In genomic region chr9:78054180-78054579, GRCh38 we compare ENCODE assay signal across 14 cellular contexts. TPM values are rescaled to one million over a fixed set of nuclear protein-coding genes. Genes with fewer than 3 reads are reported as not detected.
A peak's percentile ranks its signal among the peaks of the same experiment; 100 is the strongest.
DNase-seq lines count a peak whose midpoint lies in the region; ATAC-seq and TF ChIP-seq lines count a peak whose summit lies in the region.
"Had no signal": no experiment of that assay in that cellular context is flagged by ENCODE, and none has a peak within 500 bp of the region (broad histone marks: within the 10 kb centered on the region; RNA-seq: fewer than 3 reads in every experiment).

No MANE protein-coding gene starts in this region.

- peak in 1 of 3 donors; percentile 56 for ATAC-seq in natural killer cell
- ATAC-seq: lower lobe of right lung, right cardiac atrium had no signal

- H3K4me1 ChIP-seq in esophagus squamous epithelium: no peaks in the 10 kb centered on the region
- H3K4me1 ChIP-seq: lower lobe of right lung had no signal

- H3K4me3 Mint-ChIP-seq in activated naive CD4-positive, alpha-beta T cell treated with anti-CD3 and anti-CD28 coated beads, Interleukin-2, amount 50 U/mL, for 24 hours: peak overlapping the region; percentile 39
- peak overlapping the region; percentile 68 for H3K4me3 Mint-ChIP-seq in natural killer cell
- H3K4me3 Mint-ChIP-seq: nephron progenitor cell had no signal

- H3K27me3 Mint-ChIP-seq in activated naive CD4-positive, alpha-beta T cell treated with anti-CD3 and anti-CD28 coated beads, Interleukin-2, amount 50 U/mL, for 24 hours: no peaks in the 10 kb centered on the region
- H3K27me3 Mint-ChIP-seq in natural killer cell (ENCODE audit: low read depth in 2 of 2): peaks cover 5 to 7% of the 10 kb centered on the region in 2 donors

- DNase-seq in Daoy (ENCODE audit: low read depth) (peak; percentile 50), natural killer cell (no peak), esophagus squamous epithelium (lab: John Stamatoyannopoulos, UW) (no peak), NCI-H345 (lab: John Stamatoyannopoulos, UW) (no peak), foreskin fibroblast (no peak), NCI-H2029 (lab: John Stamatoyannopoulos, UW) (no peak)
- peak; percentile 25 to 39 for DNase-seq in activated CD4-positive, alpha-beta T cell treated with anti-CD3 and anti-CD28 coated beads for 4 hours
- DNase-seq: cortex of kidney, GF-D8, lower lobe of right lung, MV-4-11, nephron progenitor cell had no signal

- TF ChIP-seq POLR2A in esophagus squamous epithelium (IDR thresholded peaks at IDR 0.05): no peak

- H3K4me1 Mint-ChIP-seq in activated naive CD4-positive, alpha-beta T cell treated with anti-CD3 and anti-CD28 coated beads, Interleukin-2, amount 50 U/mL, for 24 hours: peaks cover 24% of the 10 kb centered on the region
- H3K4me1 Mint-ChIP-seq in natural killer cell: peaks cover 14 to 18% of the 10 kb centered on the region in 2 donors
- H3K4me1 Mint-ChIP-seq: nephron progenitor cell had no signal

- H3K27ac Mint-ChIP-seq in activated naive CD4-positive, alpha-beta T cell treated with anti-CD3 and anti-CD28 coated beads, Interleukin-2, amount 50 U/mL, for 24 hours: no peak overlapping the region
- no peak overlapping the region for H3K27ac Mint-ChIP-seq in natural killer cell
- H3K27ac Mint-ChIP-seq: nephron progenitor cell had no signal

- H3K36me3 Mint-ChIP-seq in activated naive CD4-positive, alpha-beta T cell treated with anti-CD3 and anti-CD28 coated beads, Interleukin-2, amount 50 U/mL, for 24 hours: peaks cover 1% of the 10 kb centered on the region
- H3K36me3 Mint-ChIP-seq in natural killer cell: peaks cover 5% of the 10 kb centered on the region

- H3K36me3 ChIP-seq in esophagus squamous epithelium: no peaks in the 10 kb centered on the region
- H3K36me3 ChIP-seq: lower lobe of right lung had no signal

- no peaks in the 10 kb centered on the region for H3K9me3 ChIP-seq in esophagus squamous epithelium
- H3K9me3 ChIP-seq: lower lobe of right lung had no signal

- WGBS in esophagus squamous epithelium, 2 donors: 39 to 51% methylated on average over 2 to 5 of the region's 5 CpGs

- H3K27me3 ChIP-seq in esophagus squamous epithelium: no peaks in the 10 kb centered on the region

- intact Hi-C loops in natural killer cell (cut with micrococcal nuclease) (no loop called here), esophagus squamous epithelium (cut with DNase I) (no loop called here)

- no peak overlapping the region for H3K27ac ChIP-seq in esophagus squamous epithelium
- H3K27ac ChIP-seq: lower lobe of right lung had no signal

- H3K4me3 ChIP-seq in esophagus squamous epithelium (no peak overlapping the region), foreskin fibroblast (ENCODE audit: low read depth in 1 of 2, low read length in 2 of 2) (no peak overlapping the region)
- H3K4me3 ChIP-seq: lower lobe of right lung had no signal

- no peaks in the 10 kb centered on the region for H3K9me3 Mint-ChIP-seq in activated naive CD4-positive, alpha-beta T cell treated with anti-CD3 and anti-CD28 coated beads, Interleukin-2, amount 50 U/mL, for 24 hours
- peaks cover 2 to 3% of the 10 kb centered on the region in 2 donors for H3K9me3 Mint-ChIP-seq in natural killer cell

- TF ChIP-seq CTCF in natural killer cell (IDR thresholded peaks at IDR 0.05) (no peak), esophagus squamous epithelium (IDR thresholded peaks at IDR 0.05) (no peak), foreskin fibroblast (IDR thresholded peaks at IDR 0.05; ENCODE audit: low read depth, low read length) (no peak)

RNA-seq across cellular contexts. Expression of gene GNAQ, which starts 22.6 kb away (rescaled TPM):
- total RNA-seq in Daoy (2014; rRNA removed; shearing (Covaris generic)): 21.7 and 22.2 TPM in 2 replicates
- total RNA-seq in natural killer cell (10 to 100 TPM; 17.8 to 51.6 (median 24.5) TPM), esophagus squamous epithelium (10 to 100 TPM; 18.1 to 35.1 (median 24.0) TPM)

Comparison
In these comparisons a context has a peak if more than half of its experiments do, and no peak if none do; other contexts are left out.
1. DNase-seq: peak in Daoy (single experiment) and activated CD4-positive, alpha-beta T cell treated with anti-CD3 and anti-CD28 coated beads for 4 hours (2 of 2); none in natural killer cell (single experiment), esophagus squamous epithelium (single experiment), NCI-H345 (single experiment), foreskin fibroblast (0 of 2) and NCI-H2029 (single experiment).